ENCODE assay signal across 9 cellular contexts in the genomic region with DNA sequence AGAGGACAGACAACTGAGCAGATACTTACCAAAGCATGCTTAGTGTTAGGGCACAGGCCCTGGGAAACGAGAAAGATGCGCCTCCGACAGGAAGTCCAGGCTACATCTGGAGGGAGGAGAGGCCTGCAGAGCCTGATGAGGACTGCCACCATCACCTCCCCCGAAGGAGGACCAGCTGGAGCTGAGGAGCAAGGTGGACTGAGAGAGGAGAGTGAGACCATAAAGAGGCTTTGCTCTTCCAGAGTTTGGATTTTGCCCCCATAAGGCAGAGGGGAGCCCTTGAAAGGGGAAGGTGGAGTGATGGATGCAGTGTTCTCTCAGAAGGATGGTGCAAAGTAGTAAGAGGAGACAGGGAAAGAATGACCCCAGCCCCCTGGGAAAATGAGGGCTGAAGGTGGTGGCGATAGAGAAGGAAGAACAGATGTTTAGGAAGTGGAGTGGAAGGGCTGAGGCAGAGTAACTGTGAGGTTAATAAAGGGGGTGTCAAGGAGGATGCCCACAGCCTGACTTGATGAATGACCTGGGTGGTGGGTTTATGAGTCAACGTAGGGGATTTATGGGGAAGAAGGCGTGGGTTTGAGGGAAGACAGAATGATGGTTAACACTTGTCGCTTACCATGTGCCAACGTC. TPM values are rescaled to one million over a fixed set of nuclear protein-coding genes. Genes with fewer than 3 reads are reported as not detected.
DNase-seq lines count a peak whose midpoint lies in the region; ATAC-seq and TF ChIP-seq lines count a peak whose summit lies in the region.
"Had no signal": no experiment of that assay in that cellular context is flagged by ENCODE, and none has a peak within 500 bp of the region (broad histone marks: within the 10 kb centered on the region; RNA-seq: fewer than 3 reads in every experiment).

No MANE protein-coding gene starts in this region.

- peak; percentile 10 for ATAC-seq in GM18873 (IDR thresholded peaks at IDR 0.05; ENCODE audit: low FRiP score, unreplicated experiment)
- ATAC-seq in GM19035 (IDR thresholded peaks at IDR 0.05; ENCODE audit: unreplicated experiment), result no peak
- no peak for ATAC-seq in HG02759 (IDR thresholded peaks at IDR 0.05; ENCODE audit: unreplicated experiment)

- H3K4me3 ChIP-seq in SK-N-MC (peak overlapping the region; percentile 96), retinal pigment epithelial cell (ENCODE audit: low read length) (peak overlapping the region; percentile 52)

- H3K27me3 Mint-ChIP-seq in type B pancreatic cell, result no peaks in the 10 kb centered on the region
- H3K27me3 Mint-ChIP-seq: naive thymus-derived CD8-positive, alpha-beta T cell had no signal

- H3K36me3 Mint-ChIP-seq in type B pancreatic cell, result no peaks in the 10 kb centered on the region
- H3K36me3 Mint-ChIP-seq: naive thymus-derived CD8-positive, alpha-beta T cell had no signal

- TF ChIP-seq CTCF in retinal pigment epithelial cell (conservative IDR thresholded peaks at IDR 0.05; ENCODE audit: low read depth, low read length), result no peak
- no peak for TF ChIP-seq CTCF in type B pancreatic cell (conservative IDR thresholded peaks at IDR 0.05)

- H3K36me3 ChIP-seq in SK-N-MC (ENCODE audit: insufficient read depth, low read length), result peaks cover 19% of the 10 kb centered on the region

- peak overlapping the region; percentile 75; the same call in 1 of the 2 replicates for H3K27ac ChIP-seq in SK-N-MC

- H3K9ac ChIP-seq in SK-N-MC (ENCODE audit: insufficient read length), result peak overlapping the region; percentile 93

- peaks cover 11% of the 10 kb centered on the region for H3K4me1 Mint-ChIP-seq in type B pancreatic cell (ENCODE audit: unreplicated experiment)

- no peak for TF ChIP-seq POLR2A in erythroblast (IDR thresholded peaks at IDR 0.05; ENCODE audit: low read length)

- no peak overlapping the region for H3K27ac Mint-ChIP-seq in type B pancreatic cell
- H3K27ac Mint-ChIP-seq: naive thymus-derived CD8-positive, alpha-beta T cell had no signal

- DNase-seq in AG20443 (ENCODE audit: low spot score), result peak; percentile 29
- no peak for DNase-seq in SK-N-MC (ENCODE audit: low read depth, low spot score)
- DNase-seq in erythroblast (lab: John Stamatoyannopoulos, UW), result peak; percentile 64 to 70
- no peak for DNase-seq in retinal pigment epithelial cell (ENCODE audit: low read depth)
- DNase-seq in type B pancreatic cell (ENCODE audit: extremely low spot score, unreplicated experiment), result no peak

- H3K9me3 ChIP-seq in SK-N-MC (ENCODE audit: low read depth, low read length), result peaks cover 3% of the 10 kb centered on the region; the same call in 1 of the 2 replicates

- H3K9me3 Mint-ChIP-seq in type B pancreatic cell, result no peaks in the 10 kb centered on the region
- H3K9me3 Mint-ChIP-seq: naive thymus-derived CD8-positive, alpha-beta T cell had no signal

- no peak overlapping the region for H3K4me3 Mint-ChIP-seq in type B pancreatic cell
- H3K4me3 Mint-ChIP-seq: naive thymus-derived CD8-positive, alpha-beta T cell had no signal

RNA-seq across cellular contexts. Expression of gene SCAF4, which starts 1.1 kb away (rescaled TPM):
- total RNA-seq in type B pancreatic cell (ENCODE audit: low replicate concordance), result 38.8 and 53.2 TPM in 2 replicates

Comparison
In these comparisons a context has a peak if more than half of its experiments do, and no peak if none do; other contexts are left out.
1. DNase-seq: peak in AG20443 (single experiment) and erythroblast (2 of 2); none in SK-N-MC (single experiment), retinal pigment epithelial cell (single experiment) and type B pancreatic cell (single experiment).